1 cellular context compared by ENCODE assay signal in genomic region chr3:58143417-58144055, GRCh38.
TF ChIP-seq lines count a peak whose summit lies in the region.

No MANE protein-coding gene starts in this region.

TF ChIP-seq in HepG2, 621 proteins besides CTCF, POLR2A, EP300 and RAD21 (continued from another document and continues in another):
- no peak for TF ChIP-seq ZNF770 (CRISPR knock-in tag; IDR thresholded peaks at IDR 0.05)
- no peak for TF ChIP-seq PTBP1 (IDR thresholded peaks at IDR 0.05; ENCODE audit: low read depth, low read length, poor library complexity, severe bottlenecking)
- TF ChIP-seq TFE3 (CRISPR knock-in tag; IDR thresholded peaks at IDR 0.05): no peak
- TF ChIP-seq ZFP62 (CRISPR knock-in tag; IDR thresholded peaks at IDR 0.05): no peak
- no peak for TF ChIP-seq SALL2 (CRISPR knock-in tag; IDR thresholded peaks at IDR 0.05)
- TF ChIP-seq ARNTL (CRISPR knock-in tag; IDR thresholded peaks at IDR 0.05): no peak
- TF ChIP-seq ERF (CRISPR knock-in tag; IDR thresholded peaks at IDR 0.05): peak; percentile 41; the same call in 1 of the 2 replicates
- no peak for TF ChIP-seq ZNF414 (CRISPR knock-in tag; IDR thresholded peaks at IDR 0.05)
- TF ChIP-seq SCMH1 (CRISPR knock-in tag; IDR thresholded peaks at IDR 0.05; ENCODE audit: borderline replicate concordance): no peak
- no peak for TF ChIP-seq DBP (CRISPR knock-in tag; IDR thresholded peaks at IDR 0.05; ENCODE audit: not compliant biosample characterization)
- TF ChIP-seq JUN (CRISPR knock-in tag; IDR thresholded peaks at IDR 0.05): no peak
- no peak for TF ChIP-seq TP53 (CRISPR knock-in tag; conservative IDR thresholded peaks at IDR 0.05)
- no peak for TF ChIP-seq BRD4 (CRISPR knock-in tag; IDR thresholded peaks at IDR 0.05)
- no peak for TF ChIP-seq FOSL1 (CRISPR knock-in tag; IDR thresholded peaks at IDR 0.05; ENCODE audit: borderline replicate concordance)
- no peak for TF ChIP-seq HIVEP1 (CRISPR knock-in tag; IDR thresholded peaks at IDR 0.05)
- no peak for TF ChIP-seq ZNF710 (CRISPR knock-in tag; IDR thresholded peaks at IDR 0.05; ENCODE audit: borderline replicate concordance)
- no peak for TF ChIP-seq CAMTA2 (CRISPR knock-in tag; IDR thresholded peaks at IDR 0.05; ENCODE audit: borderline replicate concordance)
- no peak for TF ChIP-seq ZNF761 (CRISPR knock-in tag; conservative IDR thresholded peaks at IDR 0.05)
- no peak for TF ChIP-seq ZBTB21 (CRISPR knock-in tag; IDR thresholded peaks at IDR 0.05)
- no peak for TF ChIP-seq SIN3B (IDR thresholded peaks at IDR 0.05; ENCODE audit: low read length)
- no peak for TF ChIP-seq HNF1A (IDR thresholded peaks at IDR 0.05; ENCODE audit: low read depth)
- TF ChIP-seq HNF1A (CRISPR knock-in tag; IDR thresholded peaks at IDR 0.05; ENCODE audit: borderline replicate concordance): no peak
- TF ChIP-seq SOX13 (IDR thresholded peaks at IDR 0.05): no peak
- peak in 1 of 2 experiments; percentile 67; a peak in 2 of 4 replicates for TF ChIP-seq SOX13 (CRISPR knock-in tag; conservative IDR thresholded peaks at IDR 0.05 in 1 of 2, IDR thresholded peaks at IDR 0.05 in 1 of 2)
- TF ChIP-seq HNRNPK (IDR thresholded peaks at IDR 0.05; ENCODE audit: low read depth, low read length, poor library complexity, severe bottlenecking): no peak
- TF ChIP-seq SSRP1 (CRISPR knock-in tag; IDR thresholded peaks at IDR 0.05): 0 out of 2 replicates have a peak, but pooled peaks have one; percentile 22
- TF ChIP-seq ZBTB38 (CRISPR knock-in tag; IDR thresholded peaks at IDR 0.05): peak; percentile 33
- TF ChIP-seq ISX (CRISPR knock-in tag; conservative IDR thresholded peaks at IDR 0.05): no peak
- no peak for TF ChIP-seq ZNF264 (CRISPR knock-in tag; IDR thresholded peaks at IDR 0.05)
- TF ChIP-seq ZMYM4 (CRISPR knock-in tag; IDR thresholded peaks at IDR 0.05): no peak
- no peak for TF ChIP-seq MZF1 (CRISPR knock-in tag; IDR thresholded peaks at IDR 0.05; ENCODE audit: borderline replicate concordance)
- TF ChIP-seq GABPB1 (CRISPR knock-in tag; IDR thresholded peaks at IDR 0.05): no peak
- no peak for TF ChIP-seq MTF1 (CRISPR knock-in tag; IDR thresholded peaks at IDR 0.05)
- 0 out of 2 replicates have a peak, but pooled peaks have one; percentile 35 for TF ChIP-seq HOMEZ (CRISPR knock-in tag; IDR thresholded peaks at IDR 0.05; ENCODE audit: low read depth)
- TF ChIP-seq MTERF4 (CRISPR knock-in tag; IDR thresholded peaks at IDR 0.05): peak; percentile 39; the same call in 1 of the 2 replicates
- peak; percentile 13; the same call in 1 of the 2 replicates for TF ChIP-seq FOSL2 (CRISPR knock-in tag; IDR thresholded peaks at IDR 0.05)
- TF ChIP-seq SYNCRIP (IDR thresholded peaks at IDR 0.05; ENCODE audit: insufficient read depth, low read depth, low read length): no peak
- 0 out of 2 replicates have a peak, but pooled peaks have one; percentile 32 for TF ChIP-seq ZNF607 (CRISPR knock-in tag; IDR thresholded peaks at IDR 0.05; ENCODE audit: borderline replicate concordance)
- TF ChIP-seq ZNF432 (CRISPR knock-in tag; IDR thresholded peaks at IDR 0.05; ENCODE audit: borderline replicate concordance): no peak
- TF ChIP-seq GLI4 (CRISPR knock-in tag; IDR thresholded peaks at IDR 0.05; ENCODE audit: borderline replicate concordance): no peak
- TF ChIP-seq ZKSCAN5 (CRISPR knock-in tag; IDR thresholded peaks at IDR 0.05): no peak
- TF ChIP-seq ZNF276 (CRISPR knock-in tag; IDR thresholded peaks at IDR 0.05; ENCODE audit: low read depth): no peak
- no peak for TF ChIP-seq SP5 (CRISPR knock-in tag; IDR thresholded peaks at IDR 0.05; ENCODE audit: borderline replicate concordance, low read depth)
- TF ChIP-seq NR2F1 (CRISPR knock-in tag; IDR thresholded peaks at IDR 0.05): peak; percentile 33 to 65; a peak in 2 of 4 replicates
- TF ChIP-seq RXRB (CRISPR knock-in tag; IDR thresholded peaks at IDR 0.05; ENCODE audit: borderline replicate concordance): peak; percentile 95
- TF ChIP-seq PPARG (CRISPR knock-in tag; conservative IDR thresholded peaks at IDR 0.05): peak; percentile 98
- TF ChIP-seq HOXA3 (CRISPR knock-in tag; IDR thresholded peaks at IDR 0.05): peak; percentile 40; the same call in 1 of the 2 replicates
- no peak for TF ChIP-seq ZZZ3 (CRISPR knock-in tag; IDR thresholded peaks at IDR 0.05; ENCODE audit: borderline replicate concordance)
- TF ChIP-seq ZBTB7A (CRISPR knock-in tag; IDR thresholded peaks at IDR 0.05): no peak
- no peak for TF ChIP-seq RFXANK (CRISPR knock-in tag; IDR thresholded peaks at IDR 0.05)
- TF ChIP-seq SNAI1 (CRISPR knock-in tag; IDR thresholded peaks at IDR 0.05; ENCODE audit: borderline replicate concordance): no peak
- peak; percentile 78 for TF ChIP-seq NR2F6 (IDR thresholded peaks at IDR 0.05)
- TF ChIP-seq NR2F6 (CRISPR knock-in tag; IDR thresholded peaks at IDR 0.05): peak; percentile 82
- TF ChIP-seq FOXM1 (CRISPR knock-in tag; IDR thresholded peaks at IDR 0.05): no peak
- TF ChIP-seq SOX6 (IDR thresholded peaks at IDR 0.05): no peak
- TF ChIP-seq SOX6 (CRISPR knock-in tag; IDR thresholded peaks at IDR 0.05): peak; percentile 53; the same call in 1 of the 2 replicates
- TF ChIP-seq SRY (CRISPR knock-in tag; IDR thresholded peaks at IDR 0.05): no peak
